Comparison of ENCODE assay signal across 8 cellular contexts in the genomic region with DNA sequence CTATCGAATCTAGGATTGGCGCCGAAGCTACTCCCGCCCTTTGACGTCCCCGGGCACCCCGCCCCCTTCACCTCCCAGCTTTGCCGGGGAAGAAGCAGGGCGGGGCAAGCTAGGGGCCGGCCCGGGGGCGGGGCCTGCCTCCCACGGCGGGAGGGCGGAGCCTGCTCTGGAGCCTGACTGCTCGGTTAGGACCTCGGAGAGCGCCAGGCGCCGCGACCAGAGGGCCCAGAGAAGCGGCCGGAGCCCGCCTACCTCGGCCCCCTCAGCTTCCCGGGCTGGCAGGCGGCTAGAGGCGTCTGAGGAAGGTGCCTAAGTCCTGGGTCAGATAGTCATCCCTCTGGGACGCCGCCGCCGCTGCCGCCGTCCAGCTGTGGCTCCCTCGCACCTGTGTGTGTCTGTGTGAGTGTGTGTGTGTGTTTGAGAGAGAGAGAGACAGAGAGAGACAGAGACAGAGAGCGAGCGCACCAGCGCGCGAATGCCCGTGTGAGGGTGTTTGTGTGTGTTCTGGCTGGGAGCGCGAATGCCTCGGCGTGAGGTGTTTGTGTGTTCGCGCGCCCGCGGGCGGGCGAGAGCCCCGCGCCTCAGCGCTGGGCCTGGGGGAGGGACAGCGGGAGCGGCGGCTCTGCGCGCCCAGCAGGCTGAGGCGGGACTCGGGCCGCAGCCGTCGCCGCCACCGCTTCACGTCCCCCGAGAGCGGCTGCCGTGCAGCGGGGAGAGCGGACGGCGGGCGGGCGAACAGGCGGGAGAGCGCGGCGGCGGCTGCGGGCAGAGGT.
A peak's percentile ranks its signal among the peaks of the same experiment; 100 is the strongest.
DNase-seq lines count a peak whose midpoint lies in the region; TF ChIP-seq lines count a peak whose summit lies in the region.

A gene (plus strand): TSS at position 176 of the 773 bp plus-strand sequence. CDS start 1,374 bp downstream, outside the sequence.

- peak; percentile 84 to 91 for DNase-seq in NCI-H187 (lab: John Stamatoyannopoulos, UW)
- no peak for DNase-seq in NCI-H187 treated with DMSO at 0.1 percent for 48 hours (lab: John Stamatoyannopoulos, UW)
- DNase-seq in GOT3 (lab: John Stamatoyannopoulos, UW): peak; percentile 5
- DNase-seq in KG1 (lab: John Stamatoyannopoulos, UW): peak; percentile 21
- DNase-seq in T-helper 2 cell treated with Interferon-gamma antibody and Interleukin-4, amounts not matched to agents 5 μg/mL and 100 μg/mL, for 36 hours (ENCODE audit: low spot score): peak; percentile 45
- peak; percentile 70 for DNase-seq in choroid plexus epithelial cell (ENCODE audit: low read depth)
- DNase-seq in left kidney (ENCODE audit: low read depth, low spot score): peak; percentile 96
- DNase-seq in stimulated activated CD4-positive, alpha-beta T cell treated with anti-CD3 and anti-CD28 coated beads, Interleukin-1b, Interleukin-23, amount 100 ng/mL, for 4 hours (ENCODE audit: low read depth in 2 of 2): peak; percentile 1 to 41

- H3K27ac Mint-ChIP-seq in T-helper 2 cell treated with Interferon-gamma antibody and Interleukin-4, amounts not matched to agents 5 μg/mL and 100 μg/mL, for 36 hours: no peak within 1 kb of the TSS

- peak within 1 kb of the TSS; percentile 84 for H3K4me3 Mint-ChIP-seq in T-helper 2 cell treated with Interferon-gamma antibody and Interleukin-4, amounts not matched to agents 5 μg/mL and 100 μg/mL, for 36 hours

- no peaks in the 10 kb centered on the region for H3K9me3 Mint-ChIP-seq in T-helper 2 cell treated with Interferon-gamma antibody and Interleukin-4, amounts not matched to agents 5 μg/mL and 100 μg/mL, for 36 hours

- peaks cover 2% of the 10 kb centered on the region for H3K36me3 Mint-ChIP-seq in T-helper 2 cell treated with Interferon-gamma antibody and Interleukin-4, amounts not matched to agents 5 μg/mL and 100 μg/mL, for 36 hours (ENCODE audit: low read depth)

- TF ChIP-seq CTCF in choroid plexus epithelial cell (conservative IDR thresholded peaks at IDR 0.05; ENCODE audit: low read depth, low read length): no peak

- H3K27me3 Mint-ChIP-seq in T-helper 2 cell treated with Interferon-gamma antibody and Interleukin-4, amounts not matched to agents 5 μg/mL and 100 μg/mL, for 36 hours (ENCODE audit: low read depth): peaks cover 43% of the 10 kb centered on the region

- H3K4me3 ChIP-seq in choroid plexus epithelial cell (ENCODE audit: low read depth, low read length): peak within 1 kb of the TSS; percentile 43

- peaks cover 10% of the 10 kb centered on the region for H3K4me1 Mint-ChIP-seq in T-helper 2 cell treated with Interferon-gamma antibody and Interleukin-4, amounts not matched to agents 5 μg/mL and 100 μg/mL, for 36 hours (ENCODE audit: low read depth)
